In the genomic region with DNA sequence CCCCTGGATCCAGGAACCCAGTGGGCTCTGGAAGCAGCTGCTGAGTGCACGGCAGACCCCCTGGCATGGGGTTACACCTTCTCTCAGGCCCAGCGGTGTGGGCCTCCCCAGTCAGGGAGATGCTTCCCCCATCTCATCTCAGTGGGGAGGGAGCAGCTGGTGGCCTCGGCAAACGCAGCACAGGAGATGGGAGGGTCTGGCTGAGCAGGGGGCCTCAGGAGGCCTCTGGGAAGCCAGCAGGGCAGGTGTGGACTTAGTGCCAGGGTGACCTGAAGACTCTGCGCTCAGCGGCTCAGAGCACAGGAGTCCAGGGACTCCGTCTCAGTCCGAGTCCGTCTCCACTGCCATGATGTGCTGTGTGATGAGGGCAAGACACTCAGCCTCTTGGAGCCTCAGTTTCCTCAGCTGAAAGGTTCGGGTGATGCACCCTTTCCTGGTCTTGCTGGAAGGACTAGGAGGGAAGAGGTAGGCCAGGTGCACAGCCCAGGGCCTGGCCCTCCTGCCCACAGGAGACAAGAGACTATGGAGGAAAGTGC, we compare ENCODE assay signal across 8 cellular contexts.
DNase-seq lines count a peak whose midpoint lies in the region; ATAC-seq, FAIRE-seq and TF ChIP-seq lines count a peak whose summit lies in the region.
"Had no signal": no experiment of that assay in that cellular context is flagged by ENCODE, and none has a peak within 500 bp of the region (broad histone marks: within the 10 kb centered on the region; RNA-seq: fewer than 3 reads in every experiment).

No MANE protein-coding gene starts in this region.

- H3K27ac Mint-ChIP-seq in activated naive CD8-positive, alpha-beta T cell: peak overlapping the region; percentile 28
- H3K27ac Mint-ChIP-seq in stimulated activated naive CD8-positive, alpha-beta T cell treated with anti-CD3 and anti-CD28 coated beads, Interleukin-15, amount 100 ng/mL, for 72 hours: peak overlapping the region in 1 of 2 donors; percentile 96

- peak overlapping the region; percentile 98 for H3K4me3 Mint-ChIP-seq in activated naive CD8-positive, alpha-beta T cell
- H3K4me3 Mint-ChIP-seq in stimulated activated naive CD8-positive, alpha-beta T cell treated with anti-CD3 and anti-CD28 coated beads, Interleukin-15, amount 100 ng/mL, for 72 hours: peak overlapping the region; percentile 93 to 95

- H3K27me3 ChIP-seq in kidney epithelial cell (ENCODE audit: control insufficient read depth, insufficient read depth, low read length): no peaks in the 10 kb centered on the region

- H3K4me3 ChIP-seq in HFF-Myc (replicated peaks; ENCODE audit: low read depth, low read length): peak overlapping the region; percentile 64
- peak overlapping the region; percentile 65 for H3K4me3 ChIP-seq in kidney epithelial cell (ENCODE audit: low read depth, low read length)

- peaks cover 35% of the 10 kb centered on the region for H3K4me1 Mint-ChIP-seq in activated naive CD8-positive, alpha-beta T cell (ENCODE audit: low read depth)
- H3K4me1 Mint-ChIP-seq in stimulated activated naive CD8-positive, alpha-beta T cell treated with anti-CD3 and anti-CD28 coated beads, Interleukin-15, amount 100 ng/mL, for 72 hours: peaks cover 23% of the 10 kb centered on the region

- peaks cover 2% of the 10 kb centered on the region for H3K36me3 Mint-ChIP-seq in activated naive CD8-positive, alpha-beta T cell

- peak; percentile 2 for ATAC-seq in stimulated activated naive CD8-positive, alpha-beta T cell treated with anti-CD3 and anti-CD28 coated beads, Interleukin-15, amount 100 ng/mL, for 72 hours
- no peak for ATAC-seq in HG03175 (IDR thresholded peaks at IDR 0.05; ENCODE audit: unreplicated experiment)
- ATAC-seq: SK-N-SH treated with all-trans-retinoic acid at 6 μM for 48 hours had no signal

- H3K27me3 Mint-ChIP-seq in activated naive CD8-positive, alpha-beta T cell: no peaks in the 10 kb centered on the region
- no peaks in the 10 kb centered on the region for H3K27me3 Mint-ChIP-seq in stimulated activated naive CD8-positive, alpha-beta T cell treated with anti-CD3 and anti-CD28 coated beads, Interleukin-15, amount 100 ng/mL, for 72 hours

- DNase-seq in HFF-Myc (ENCODE audit: extremely low read depth, low read depth) (no peak), kidney epithelial cell (ENCODE audit: low read depth) (no peak), H54 (ENCODE audit: insufficient read length, low spot score) (no peak), SIG-M5 treated with dmso at 0.1 percent for 504 hours (lab: John Stamatoyannopoulos, UW; ENCODE audit: unreplicated experiment) (no peak)
- DNase-seq in stimulated activated naive CD8-positive, alpha-beta T cell treated with anti-CD3 and anti-CD28 coated beads, Interleukin-15, amount 100 ng/mL, for 72 hours: no peak

- FAIRE-seq in H54 (lab: Jason Lieb, UNC): no peak

- H3K36me3 ChIP-seq in kidney epithelial cell (ENCODE audit: control insufficient read depth, insufficient read depth, low read length): no peaks in the 10 kb centered on the region

- no peaks in the 10 kb centered on the region for H3K9me3 Mint-ChIP-seq in activated naive CD8-positive, alpha-beta T cell (ENCODE audit: low read depth)
- peaks cover 13 to 18% of the 10 kb centered on the region in 2 donors for H3K9me3 Mint-ChIP-seq in stimulated activated naive CD8-positive, alpha-beta T cell treated with anti-CD3 and anti-CD28 coated beads, Interleukin-15, amount 100 ng/mL, for 72 hours

- no peak for TF ChIP-seq CTCF in HFF-Myc (IDR thresholded peaks at IDR 0.05; ENCODE audit: low read depth, low read length, missing control alignments)
- TF ChIP-seq CTCF in kidney epithelial cell (IDR thresholded peaks at IDR 0.05; ENCODE audit: insufficient read depth, low read length, poor library complexity, severe bottlenecking): no peak

- TF ChIP-seq POLR2A in H54 (IDR thresholded peaks at IDR 0.05; ENCODE audit: low read depth, low read length): no peak
